8 cellular contexts compared by ENCODE assay signal in genomic region chr21:37267269-37268185, GRCh38. TPM values are rescaled to one million over a fixed set of nuclear protein-coding genes. Genes with fewer than 3 reads are reported as not detected.
DNase-seq lines count a peak whose midpoint lies in the region; ATAC-seq and TF ChIP-seq lines count a peak whose summit lies in the region.

Gene VPS26C, minus strand, starts transcription at chr21:37267334. Its CDS starts 40 bp downstream, at chr21:37267294.

- ATAC-seq in natural killer cell treated with Interleukin-12 subunit alpha and Interleukin-12 subunit beta and Interleukin-15 and Interleukin-18, amount 100 ng/mL, for 72 hours = peak; percentile 95 to 96
- ATAC-seq in stimulated activated naive CD8-positive, alpha-beta T cell treated with anti-CD3 and anti-CD28 coated beads, Interleukin-15, Interleukin-2, amounts not matched to agents 100 U/mL and 50 U/mL, for 24 hours = peak; percentile 95

- no peaks in the 10 kb centered on the region for H3K36me3 Mint-ChIP-seq in natural killer cell treated with Interleukin-12 subunit alpha and Interleukin-12 subunit beta and Interleukin-15 and Interleukin-18, amount 100 ng/mL, for 72 hours

- no peaks in the 10 kb centered on the region for H3K9me3 Mint-ChIP-seq in natural killer cell treated with Interleukin-12 subunit alpha and Interleukin-12 subunit beta and Interleukin-15 and Interleukin-18, amount 100 ng/mL, for 72 hours

- peak within 1 kb of the TSS; percentile 87 for H3K4me3 Mint-ChIP-seq in natural killer cell treated with Interleukin-12 subunit alpha and Interleukin-12 subunit beta and Interleukin-15 and Interleukin-18, amount 100 ng/mL, for 72 hours

- H3K4me3 ChIP-seq in H7 (ENCODE audit: insufficient read depth, low read depth, low read length) (peak within 1 kb of the TSS; percentile 76), fibroblast of pulmonary artery (replicated peaks; ENCODE audit: low read depth, low read length) (peak within 1 kb of the TSS; percentile 85)

- no peak for TF ChIP-seq CTCF in fibroblast of pulmonary artery (IDR thresholded peaks at IDR 0.05; ENCODE audit: low read length, missing control alignments)

- peaks cover 29 to 36% of the 10 kb centered on the region in 2 donors for H3K4me1 Mint-ChIP-seq in natural killer cell treated with Interleukin-12 subunit alpha and Interleukin-12 subunit beta and Interleukin-15 and Interleukin-18, amount 100 ng/mL, for 72 hours (ENCODE audit: low read depth in 2 of 2)

- DNase-seq in ELF-1 (ENCODE audit: low read depth, low spot score) (peak; percentile 100), H7 (peak; percentile 94), M059J (ENCODE audit: low read depth) (peak; percentile 100), SHP77 (lab: John Stamatoyannopoulos, UW) (peak; percentile 98), fibroblast of pulmonary artery (ENCODE audit: low read depth) (peak; percentile 100)
- DNase-seq in activated effector memory CD4-positive, alpha-beta T cell treated with Interleukin-2 at 50 U/mL for 16 hours = peak; percentile 99
- peak; percentile 100 for DNase-seq in natural killer cell treated with Interleukin-12 subunit alpha and Interleukin-12 subunit beta and Interleukin-15 and Interleukin-18, amount 100 ng/mL, for 72 hours (ENCODE audit: low spot score)
- DNase-seq in stimulated activated naive CD8-positive, alpha-beta T cell treated with anti-CD3 and anti-CD28 coated beads, Interleukin-15, Interleukin-2, amounts not matched to agents 100 U/mL and 50 U/mL, for 24 hours = peak; percentile 99

- H3K27ac Mint-ChIP-seq in natural killer cell treated with Interleukin-12 subunit alpha and Interleukin-12 subunit beta and Interleukin-15 and Interleukin-18, amount 100 ng/mL, for 72 hours = peak within 1 kb of the TSS; percentile 88 to 96

- H3K36me3 ChIP-seq in H7 (replicated peaks; ENCODE audit: control insufficient read depth, insufficient read depth, low read length) = no peaks in the 10 kb centered on the region

- no peaks in the 10 kb centered on the region for H3K27me3 Mint-ChIP-seq in natural killer cell treated with Interleukin-12 subunit alpha and Interleukin-12 subunit beta and Interleukin-15 and Interleukin-18, amount 100 ng/mL, for 72 hours

- H3K27me3 ChIP-seq in H7 (ENCODE audit: control insufficient read depth, insufficient read depth, low read length) = no peaks in the 10 kb centered on the region

RNA-seq across cellular contexts. Expression of gene VPS26C, which starts in this region (rescaled TPM):
- 56.2 and 68.5 TPM in 2 replicates for total RNA-seq in H7 (2014; rRNA removed; shearing (Covaris generic))
- 83.7 and 130 TPM in 2 replicates for total RNA-seq in M059J (2014; rRNA removed; shearing (Covaris generic))
- total RNA-seq in natural killer cell treated with Interleukin-12 subunit alpha and Interleukin-12 subunit beta and Interleukin-15 and Interleukin-18, amount 100 ng/mL, for 72 hours = 10 to 100 TPM; 62.0 to 87.0 TPM

Comparison
In these comparisons a context has a peak if more than half of its experiments do, and no peak if none do; other contexts are left out.
1. Peak in every context shown above with its lines: DNase-seq, ATAC-seq and H3K4me3 ChIP-seq.